Comparison of ENCODE assay signal across 15 cellular contexts in genomic region chr16:56269276-56269675, GRCh38.
DNase-seq lines count a peak whose midpoint lies in the region; ATAC-seq and TF ChIP-seq lines count a peak whose summit lies in the region.
"Had no signal": no experiment of that assay in that cellular context is flagged by ENCODE, and none has a peak within 500 bp of the region (broad histone marks: within the 10 kb centered on the region; RNA-seq: fewer than 3 reads in every experiment).

No MANE protein-coding gene starts in this region.

- no peaks in the 10 kb centered on the region for H3K9me2 ChIP-seq in GM23338 (ENCODE audit: insufficient read depth)

- H3K27me3 Mint-ChIP-seq in GM23338 (ENCODE audit: insufficient read depth, low read depth, poor library complexity) (peaks cover 8% of the 10 kb centered on the region), brain (peaks cover 2% of the 10 kb centered on the region)
- H3K27me3 Mint-ChIP-seq: CD4-positive, CD25-positive, alpha-beta regulatory T cell; dendritic cell treated with granulocyte-macrophage colony-stimulating factor and Interleukin-4, amounts not matched to agents 40 ng/mL and 50 ng/mL, for 4 days had no signal

- no peaks in the 10 kb centered on the region for H3K79me2 ChIP-seq in GM23338 (replicated peaks; ENCODE audit: insufficient read depth)

- H4K20me1 ChIP-seq in GM23338 (replicated peaks; ENCODE audit: insufficient read depth): no peaks in the 10 kb centered on the region

- H3K4me1 ChIP-seq in GM23338 (ENCODE audit: insufficient read depth) (peaks cover 10% of the 10 kb centered on the region; the same call in 1 of the 2 replicates), skeletal muscle satellite cell (ENCODE audit: control insufficient read depth, insufficient read depth, low read length) (peaks cover 12% of the 10 kb centered on the region)
- H3K4me1 ChIP-seq: SJCRH30 had no signal

- H3K4me3 Mint-ChIP-seq in GM23338 (no peak overlapping the region), brain (no peak overlapping the region)
- H3K4me3 Mint-ChIP-seq: activated CD8-positive, alpha-beta memory T cell treated with anti-CD3 and anti-CD28 coated beads, Interleukin-2, amount 10 ng/mL, durations not matched to agents 7 days and 5 days; activated naive CD8-positive, alpha-beta T cell; CD4-positive, CD25-positive, alpha-beta regulatory T cell; dendritic cell treated with granulocyte-macrophage colony-stimulating factor and Interleukin-4, amounts not matched to agents 40 ng/mL and 50 ng/mL, for 4 days had no signal

- DNase-seq in GM23338 (ENCODE audit: low spot score): no peak
- no peak for DNase-seq in inferior parietal cortex (ENCODE audit: extremely low spot score)
- no peak for DNase-seq in NCI-H1694 (lab: John Stamatoyannopoulos, UW)
- no peak for DNase-seq in MV-4-11 (lab: John Stamatoyannopoulos, UW)
- DNase-seq in NCI-H2081 treated with DMSO at 0.1 percent for 48 hours (lab: John Stamatoyannopoulos, UW): no peak
- DNase-seq: activated CD8-positive, alpha-beta memory T cell treated with anti-CD3 and anti-CD28 coated beads, Interleukin-2, amount 10 ng/mL, durations not matched to agents 7 days and 5 days; CD4-positive, CD25-positive, alpha-beta regulatory T cell; SJCRH30; stimulated activated CD8-positive, alpha-beta memory T cell treated with anti-CD3 and anti-CD28 coated beads, Interleukin-4, amount 100 ng/mL, for 48 hours had no signal

- no peak overlapping the region for H2AFZ ChIP-seq in GM23338

- H3K9me3 Mint-ChIP-seq in GM23338 (peaks cover 14% of the 10 kb centered on the region), brain (peaks cover 8 to 15% (median 11%) of the 10 kb centered on the region in 5 experiments)
- H3K9me3 Mint-ChIP-seq: dendritic cell treated with granulocyte-macrophage colony-stimulating factor and Interleukin-4, amounts not matched to agents 40 ng/mL and 50 ng/mL, for 4 days had no signal

- no peak for TF ChIP-seq CTCF in GM23338 (conservative IDR thresholded peaks at IDR 0.05; ENCODE audit: low read depth in 2 of 2)
- TF ChIP-seq CTCF in brain (conservative IDR thresholded peaks at IDR 0.05): no peak

- H3K27ac ChIP-seq in GM23338 (ENCODE audit: low read depth): 0 out of 2 replicates have a peak overlapping the region, but pooled peaks have one; percentile 63
- peak overlapping the region; percentile 98 for H3K27ac ChIP-seq in layer of hippocampus (ENCODE audit: low read depth, low read length)
- H3K27ac ChIP-seq: neutrophil, SJCRH30 had no signal

- peaks cover 18% of the 10 kb centered on the region for H3K36me3 Mint-ChIP-seq in GM23338 (ENCODE audit: low read depth)
- peaks cover 56% of the 10 kb centered on the region for H3K36me3 Mint-ChIP-seq in brain
- H3K36me3 Mint-ChIP-seq: activated CD8-positive, alpha-beta memory T cell treated with anti-CD3 and anti-CD28 coated beads, Interleukin-2, amount 10 ng/mL, durations not matched to agents 7 days and 5 days; activated naive CD8-positive, alpha-beta T cell; CD4-positive, CD25-positive, alpha-beta regulatory T cell had no signal

- H3K9me3 ChIP-seq in skeletal muscle satellite cell (replicated peaks; ENCODE audit: low read length): no peaks in the 10 kb centered on the region
- H3K9me3 ChIP-seq: neutrophil, SJCRH30 had no signal

- H3K27ac Mint-ChIP-seq in GM23338 (peak overlapping the region; percentile 1; the same call in 1 of the 2 replicates), brain (peak overlapping the region in 4 of 5 experiments; percentile 7 to 83 (median 43))
- H3K27ac Mint-ChIP-seq: activated CD8-positive, alpha-beta memory T cell treated with anti-CD3 and anti-CD28 coated beads, Interleukin-2, amount 10 ng/mL, durations not matched to agents 7 days and 5 days; activated naive CD8-positive, alpha-beta T cell; dendritic cell treated with granulocyte-macrophage colony-stimulating factor and Interleukin-4, amounts not matched to agents 40 ng/mL and 50 ng/mL, for 4 days had no signal

- ATAC-seq in GM23338: peak; percentile 18; the same call in 2 of the 3 replicates
- ATAC-seq: activated CD8-positive, alpha-beta memory T cell treated with anti-CD3 and anti-CD28 coated beads, Interleukin-2, amount 10 ng/mL, durations not matched to agents 7 days and 5 days had no signal

- H3K9ac ChIP-seq in skeletal muscle satellite cell (ENCODE audit: low read depth, low read length): no peak overlapping the region

- H3F3A ChIP-seq in GM23338 (replicated peaks; ENCODE audit: low read depth): no peaks in the 10 kb centered on the region

- H3K4me1 Mint-ChIP-seq in GM23338 (peaks cover 13% of the 10 kb centered on the region), brain (peaks cover 40% of the 10 kb centered on the region)
- H3K4me1 Mint-ChIP-seq: activated CD8-positive, alpha-beta memory T cell treated with anti-CD3 and anti-CD28 coated beads, Interleukin-2, amount 10 ng/mL, durations not matched to agents 7 days and 5 days; CD4-positive, CD25-positive, alpha-beta regulatory T cell had no signal

- H3K27me3 ChIP-seq in GM23338 (ENCODE audit: insufficient read depth): no peaks in the 10 kb centered on the region
- no peaks in the 10 kb centered on the region for H3K27me3 ChIP-seq in layer of hippocampus (ENCODE audit: control insufficient read depth, insufficient read depth, low read length)
- H3K27me3 ChIP-seq in skeletal muscle satellite cell (ENCODE audit: control insufficient read depth, insufficient read depth, low read length): no peaks in the 10 kb centered on the region
- H3K27me3 ChIP-seq: neutrophil, SJCRH30 had no signal

- H3K4me2 ChIP-seq in GM23338 (0 out of 2 replicates have a peak overlapping the region, but pooled peaks have one; percentile 15), skeletal muscle satellite cell (ENCODE audit: low read length) (peak overlapping the region; percentile 6)

- peaks cover 7% of the 10 kb centered on the region; the same call in 1 of the 2 replicates for H3K36me3 ChIP-seq in GM23338 (ENCODE audit: insufficient read depth)
- H3K36me3 ChIP-seq in skeletal muscle satellite cell (ENCODE audit: insufficient read depth, low read length): no peaks in the 10 kb centered on the region
- H3K36me3 ChIP-seq: neutrophil, SJCRH30 had no signal

- H3K4me3 ChIP-seq in GM23338 (no peak overlapping the region), skeletal muscle satellite cell (ENCODE audit: low read length) (no peak overlapping the region)
- H3K4me3 ChIP-seq: SJCRH30 had no signal

TF ChIP-seq in GM23338, 12 proteins besides CTCF, POLR2A, EP300 and RAD21 (continues in another document):
- TF ChIP-seq ZNF114 (CRISPR knock-in tag; IDR thresholded peaks at IDR 0.05) (no peak), JUNB (IDR thresholded peaks at IDR 0.05; ENCODE audit: unreplicated experiment) (no peak), ZNF462 (CRISPR knock-in tag; IDR thresholded peaks at IDR 0.05) (no peak)
